Comparison of ENCODE assay signal across 1 cellular context in the genomic region with DNA sequence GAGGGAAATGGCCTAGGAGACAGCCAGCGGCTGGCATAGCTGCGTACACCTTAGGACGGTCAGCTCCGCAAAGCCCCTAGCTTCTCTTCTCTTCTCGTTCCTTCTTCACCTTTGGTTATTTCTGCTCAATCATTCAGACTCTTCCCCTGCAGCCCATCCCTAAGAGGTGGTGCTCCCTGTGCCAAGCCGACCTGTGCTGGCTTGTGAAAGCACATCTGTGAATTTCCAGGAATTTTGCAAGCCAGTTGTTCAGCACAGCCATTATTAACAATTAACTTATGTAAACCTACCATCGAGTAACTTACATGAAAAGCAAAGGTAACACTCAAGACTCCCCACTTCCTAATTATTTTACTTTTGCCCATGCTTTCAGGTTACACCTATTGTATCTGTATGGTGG.
TF ChIP-seq lines count a peak whose summit lies in the region.

No MANE protein-coding gene starts in this region.

TF ChIP-seq in H1, 55 proteins besides CTCF, POLR2A, EP300 and RAD21:
- TF ChIP-seq CBX8 (IDR thresholded peaks at IDR 0.05; ENCODE audit: borderline replicate concordance, low read depth, low read length) (no peak), BACH1 (IDR thresholded peaks at IDR 0.05; ENCODE audit: low read length) (no peak), HDAC2 (IDR thresholded peaks at IDR 0.05; ENCODE audit: borderline replicate concordance in 1 of 2, low read depth in 2 of 2, low read length in 2 of 2) (no peak), RFX5 (IDR thresholded peaks at IDR 0.05; ENCODE audit: borderline replicate concordance, low read depth, low read length) (no peak), JUN (IDR thresholded peaks at IDR 0.05; ENCODE audit: low read depth, low read length) (no peak), KDM1A (IDR thresholded peaks at IDR 0.05; ENCODE audit: borderline replicate concordance, low read length) (no peak), KDM4A (IDR thresholded peaks at IDR 0.05; ENCODE audit: low read depth, low read length, severe bottlenecking) (no peak), TAF7 (optimal IDR thresholded peaks at IDR 0.05; ENCODE audit: borderline replicate concordance, low read depth, low read length) (no peak), MAFK (IDR thresholded peaks at IDR 0.05; ENCODE audit: low read depth, low read length) (no peak), KDM5A (IDR thresholded peaks at IDR 0.05; ENCODE audit: low read length) (no peak), POLR2AphosphoS5 (IDR thresholded peaks at IDR 0.05; ENCODE audit: low read depth, low read length) (no peak), SIN3A (conservative IDR thresholded peaks at IDR 0.05 in 1 of 2, IDR thresholded peaks at IDR 0.05 in 1 of 2; ENCODE audit: low read depth in 1 of 2, low read length in 2 of 2) (no peak), RNF2 (IDR thresholded peaks at IDR 0.05; ENCODE audit: borderline replicate concordance, low read depth, low read length, missing control alignments, poor library complexity, severe bottlenecking) (no peak), CHD1 (IDR thresholded peaks at IDR 0.05; ENCODE audit: low read depth, low read length) (no peak)
- TF ChIP-seq, protein P1, sequence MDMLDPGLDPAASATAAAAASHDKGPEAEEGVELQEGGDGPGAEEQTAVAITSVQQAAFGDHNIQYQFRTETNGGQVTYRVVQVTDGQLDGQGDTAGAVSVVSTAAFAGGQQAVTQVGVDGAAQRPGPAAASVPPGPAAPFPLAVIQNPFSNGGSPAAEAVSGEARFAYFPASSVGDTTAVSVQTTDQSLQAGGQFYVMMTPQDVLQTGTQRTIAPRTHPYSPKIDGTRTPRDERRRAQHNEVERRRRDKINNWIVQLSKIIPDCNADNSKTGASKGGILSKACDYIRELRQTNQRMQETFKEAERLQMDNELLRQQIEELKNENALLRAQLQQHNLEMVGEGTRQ (IDR thresholded peaks at IDR 0.05; ENCODE audit: low read length): no peak
TF ChIP-seq in H1: peak in this region for 0.
